Comparison of ENCODE assay signal across 14 cellular contexts in the genomic region with DNA sequence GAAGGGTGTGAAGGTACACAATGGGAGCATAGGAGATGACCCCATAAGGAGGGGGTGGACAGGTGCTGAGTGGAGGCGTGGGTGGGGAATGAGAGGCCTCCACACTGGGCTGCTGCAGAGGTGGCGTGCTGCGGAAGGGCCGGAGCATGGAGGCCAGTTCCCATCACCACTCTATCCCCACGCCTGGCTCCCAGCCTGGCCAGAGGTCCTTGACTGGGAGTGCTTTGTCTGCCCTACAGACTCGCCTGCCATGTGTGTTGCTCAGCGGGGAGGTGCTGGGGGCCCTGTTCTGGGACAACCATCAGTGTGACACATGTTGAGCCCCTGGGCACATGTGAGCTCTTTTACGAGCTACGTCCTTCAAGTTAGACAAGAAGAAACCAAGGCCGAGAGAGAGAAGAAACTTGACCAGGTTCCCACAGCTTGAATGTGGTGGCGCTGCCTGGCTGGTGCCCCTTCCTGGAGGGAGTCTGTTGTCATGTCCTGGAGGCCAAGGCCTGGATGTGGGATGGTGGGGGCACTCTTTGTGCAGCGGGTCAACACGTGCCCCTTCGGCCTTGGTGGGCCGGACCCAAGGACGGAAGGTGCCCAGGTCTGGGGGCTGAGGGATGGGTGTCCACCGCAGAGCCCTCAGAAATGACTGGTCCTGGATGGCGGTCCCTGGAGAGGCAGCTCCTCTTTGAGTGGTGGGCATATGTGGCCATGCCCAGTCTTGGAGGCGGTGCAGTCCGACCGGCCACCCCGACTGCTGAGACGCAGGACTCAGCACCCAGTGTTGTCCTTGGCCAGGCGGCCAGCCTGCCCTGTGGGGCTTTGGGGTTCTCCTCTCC. TPM values are rescaled to one million over a fixed set of nuclear protein-coding genes. Genes with fewer than 3 reads are reported as not detected.
DNase-seq lines count a peak whose midpoint lies in the region; ATAC-seq and TF ChIP-seq lines count a peak whose summit lies in the region.
"Had no signal": no experiment of that assay in that cellular context is flagged by ENCODE, and none has a peak within 500 bp of the region (broad histone marks: within the 10 kb centered on the region; RNA-seq: fewer than 3 reads in every experiment).

No MANE protein-coding gene starts in this region.

- no peaks in the 10 kb centered on the region for H3K9me2 ChIP-seq in SK-N-SH

- TF ChIP-seq CTCF in neural progenitor cell (IDR thresholded peaks at IDR 0.05) (no peak), SK-N-SH (IDR thresholded peaks at IDR 0.05) (no peak)

- H3K79me2 ChIP-seq in neural progenitor cell (ENCODE audit: low read depth) (no peaks in the 10 kb centered on the region), SK-N-SH (ENCODE audit: insufficient read depth) (no peaks in the 10 kb centered on the region)

- H3K36me3 Mint-ChIP-seq in IgD-negative memory B cell: no peaks in the 10 kb centered on the region
- H3K36me3 Mint-ChIP-seq in neural progenitor cell: no peaks in the 10 kb centered on the region

- TF ChIP-seq RAD21 in SK-N-SH (IDR thresholded peaks at IDR 0.05; ENCODE audit: low read length): no peak

- H3K27ac Mint-ChIP-seq in IgD-negative memory B cell: peak overlapping the region; percentile 68 to 99 (median 97)
- peak overlapping the region; percentile 65 for H3K27ac Mint-ChIP-seq in neural progenitor cell

- peak overlapping the region; percentile 85 to 96 (median 90) for H3K9ac ChIP-seq in BLaER1 treated with 17β-estradiol and CSF1 and Interleukin-3, amounts not matched to agents 10 nM and 100 nM
- no peak overlapping the region for H3K9ac ChIP-seq in neural progenitor cell
- H3K9ac ChIP-seq in SK-N-SH: no peak overlapping the region

- no peak for DNase-seq in neural progenitor cell (ENCODE audit: low spot score)
- DNase-seq in DMS53 treated with DMSO at 0.1 percent for 48 hours (lab: John Stamatoyannopoulos, UW; ENCODE audit: unreplicated experiment): no peak
- DNase-seq in SK-N-SH: no peak
- DNase-seq: activated naive CD4-positive, alpha-beta T cell treated with anti-CD3 and anti-CD28 coated beads, Interleukin-2, amount 50 U/mL, for 16 hours; dermis blood vessel endothelial cell; HCEC 1CT had no signal

- peaks cover 33 to 44% (median 39%) of the 10 kb centered on the region in 10 experiments for H3K4me1 ChIP-seq in BLaER1 treated with 17β-estradiol and CSF1 and Interleukin-3, amounts not matched to agents 10 nM and 100 nM
- H3K4me1 ChIP-seq in neural progenitor cell: peaks cover 13% of the 10 kb centered on the region
- H3K4me1 ChIP-seq in SK-N-SH (ENCODE audit: control insufficient read depth in 1 of 2, insufficient read depth in 2 of 2, low read depth in 1 of 2, low read length in 1 of 2): peaks cover 0 to 35% of the 10 kb centered on the region in 2 experiments; a peak in 1 of 4 replicates

- H3K9me3 ChIP-seq in BLaER1 treated with 17β-estradiol and CSF1 and Interleukin-3, amounts not matched to agents 10 nM and 100 nM (replicated peaks in 1 of 11): no peaks in the 10 kb centered on the region
- H3K9me3 ChIP-seq in neural progenitor cell (ENCODE audit: low read depth) (no peaks in the 10 kb centered on the region), SK-N-SH (no peaks in the 10 kb centered on the region)

- H3K9me3 Mint-ChIP-seq in IgD-negative memory B cell (peaks cover 0 to 3% (median 0%) of the 10 kb centered on the region in 3 donors), neural progenitor cell (no peaks in the 10 kb centered on the region)

- H3K27me3 Mint-ChIP-seq in IgD-negative memory B cell: no peaks in the 10 kb centered on the region
- no peaks in the 10 kb centered on the region for H3K27me3 Mint-ChIP-seq in neural progenitor cell (ENCODE audit: insufficient read depth, low read depth)

- H3K36me3 ChIP-seq in BLaER1 treated with 17β-estradiol and CSF1 and Interleukin-3, amounts not matched to agents 10 nM and 100 nM: peaks cover 0 to 21% (median 11%) of the 10 kb centered on the region in 11 experiments; a peak in 18 of 22 replicates
- no peaks in the 10 kb centered on the region for H3K36me3 ChIP-seq in neural progenitor cell
- H3K36me3 ChIP-seq in SK-N-SH (replicated peaks in 1 of 2; ENCODE audit: control insufficient read depth in 1 of 2, insufficient read depth in 2 of 2, low read length in 1 of 2): no peaks in the 10 kb centered on the region

- H3K4me2 ChIP-seq in BLaER1 treated with 17β-estradiol and CSF1 and Interleukin-3, amounts not matched to agents 10 nM and 100 nM: peak overlapping the region; percentile 86 to 100 (median 98)
- H3K4me2 ChIP-seq in neural progenitor cell: no peak overlapping the region
- H3K4me2 ChIP-seq in SK-N-SH: no peak overlapping the region

- peak overlapping the region; percentile 84 to 99 (median 94) for H3K27ac ChIP-seq in BLaER1 treated with 17β-estradiol and CSF1 and Interleukin-3, amounts not matched to agents 10 nM and 100 nM
- H3K27ac ChIP-seq in cingulate gyrus (ENCODE audit: low read depth, low read length) (peak overlapping the region; percentile 32), neural progenitor cell (no peak overlapping the region), SK-N-SH (ENCODE audit: low read depth in 2 of 2, low read length in 1 of 2) (no peak overlapping the region)

- CTCF ChIA-PET in SK-N-SH (lab: Yijun Ruan, JAX): interaction anchor here (0.8 to 2.0 kb wide), 2 partner anchors 30 to 192 kb away, joined by 3 to 6 read pairs; a partner anchor contains a TSS

- H3K4me3 ChIP-seq in BLaER1 treated with 17β-estradiol and CSF1 and Interleukin-3, amounts not matched to agents 10 nM and 100 nM: peak overlapping the region in 6 of 10 experiments; percentile 78 to 98 (median 90); a peak in 9 of 20 replicates
- no peak overlapping the region for H3K4me3 ChIP-seq in neural progenitor cell
- no peak overlapping the region for H3K4me3 ChIP-seq in SK-N-SH (ENCODE audit: low read depth in 2 of 2, low read length in 1 of 2)
- H3K4me3 ChIP-seq: K562 had no signal

- H3K4me1 Mint-ChIP-seq in IgD-negative memory B cell (peaks cover 19% of the 10 kb centered on the region in 3 donors), neural progenitor cell (peaks cover 31% of the 10 kb centered on the region)

- H3K4me3 Mint-ChIP-seq in IgD-negative memory B cell (peak overlapping the region; percentile 50 to 99 (median 62)), neural progenitor cell (no peak overlapping the region)

- ATAC-seq in GM21723 (IDR thresholded peaks at IDR 0.05; ENCODE audit: unreplicated experiment) (no peak), HG03139 (IDR thresholded peaks at IDR 0.05; ENCODE audit: unreplicated experiment) (no peak)

- POLR2A ChIA-PET in SK-N-SH (lab: Yijun Ruan, JAX): no interaction called here

- H4K20me1 ChIP-seq in BLaER1 treated with 17β-estradiol and CSF1 and Interleukin-3, amounts not matched to agents 10 nM and 100 nM: peaks cover 16 to 36% (median 31%) of the 10 kb centered on the region in 11 experiments
- H4K20me1 ChIP-seq in neural progenitor cell (ENCODE audit: low read depth) (no peaks in the 10 kb centered on the region), SK-N-SH (ENCODE audit: insufficient read depth) (no peaks in the 10 kb centered on the region)

- H2AFZ ChIP-seq in neural progenitor cell (replicated peaks) (no peak overlapping the region), SK-N-SH (ENCODE audit: low read depth) (no peak overlapping the region)

- H3F3A ChIP-seq in neural progenitor cell (ENCODE audit: low read depth) (no peaks in the 10 kb centered on the region), SK-N-SH (replicated peaks; ENCODE audit: insufficient read depth) (no peaks in the 10 kb centered on the region)

- 80% methylated on average over 12 of the region's 24 CpGs for WGBS in SK-N-SH (ENCODE audit: low lambda C conversion rate)

- TF ChIP-seq EP300 in SK-N-SH (IDR thresholded peaks at IDR 0.05; ENCODE audit: borderline replicate concordance in 1 of 2, low read depth in 1 of 2, low read length in 1 of 2): no peak

- H3K27me3 ChIP-seq in BLaER1 treated with 17β-estradiol and CSF1 and Interleukin-3, amounts not matched to agents 10 nM and 100 nM: no peaks in the 10 kb centered on the region
- H3K27me3 ChIP-seq in neural progenitor cell (peaks cover 15% of the 10 kb centered on the region), SK-N-SH (ENCODE audit: insufficient read depth) (no peaks in the 10 kb centered on the region)

TF ChIP-seq in SK-N-SH, 30 proteins besides CTCF, POLR2A, EP300 and RAD21:
- TF ChIP-seq, protein P1, sequence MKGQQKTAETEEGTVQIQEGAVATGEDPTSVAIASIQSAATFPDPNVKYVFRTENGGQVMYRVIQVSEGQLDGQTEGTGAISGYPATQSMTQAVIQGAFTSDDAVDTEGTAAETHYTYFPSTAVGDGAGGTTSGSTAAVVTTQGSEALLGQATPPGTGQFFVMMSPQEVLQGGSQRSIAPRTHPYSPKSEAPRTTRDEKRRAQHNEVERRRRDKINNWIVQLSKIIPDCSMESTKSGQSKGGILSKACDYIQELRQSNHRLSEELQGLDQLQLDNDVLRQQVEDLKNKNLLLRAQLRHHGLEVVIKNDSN (IDR thresholded peaks at IDR 0.05; ENCODE audit: borderline replicate concordance, low read depth): no peak
- TF ChIP-seq GABPA (IDR thresholded peaks at IDR 0.05; ENCODE audit: low read depth) (no peak), TEAD4 (IDR thresholded peaks at IDR 0.05; ENCODE audit: borderline replicate concordance, insufficient read depth) (no peak)

RNA-seq across cellular contexts. Expression of a gene that starts 1.2 kb away (rescaled TPM):
- polyA plus RNA-seq in IgD-negative memory B cell (220 TPM), SK-N-SH (2012; rRNA removed) (0.99 and 1.3 TPM in 2 replicates)
- 2.9 and 4.2 TPM in 2 replicates for total RNA-seq in neural progenitor cell (ENCODE audit: low replicate concordance)
- 0.79 and 1.0 TPM in 2 replicates for polyA plus RNA-seq in SK-N-SH (2012; cell fraction: cytosol; rRNA removed)
- 4.6 and 5.4 TPM in 2 replicates for polyA plus RNA-seq in SK-N-SH (2012; cell fraction: nucleus; rRNA removed)

RNA-seq across cellular contexts. Expression of a gene that starts 26.5 kb away (rescaled TPM):
- not detected for polyA plus RNA-seq in IgD-negative memory B cell
- total RNA-seq in neural progenitor cell (ENCODE audit: low replicate concordance): not detected in 2 replicates
- not detected in 2 replicates for polyA plus RNA-seq in SK-N-SH (2012; rRNA removed)
- polyA plus RNA-seq in SK-N-SH (2012; cell fraction: cytosol; rRNA removed): not detected in 2 replicates
- polyA plus RNA-seq in SK-N-SH (2012; cell fraction: nucleus; rRNA removed): not detected in 2 replicates
- total RNA-seq: dermis blood vessel endothelial cell, frontal cortex, K562, liver had no signal
- polyA plus RNA-seq: K562, liver had no signal

RNA-seq across cellular contexts. Expression of a gene that starts 45.9 kb away (rescaled TPM):
- polyA plus RNA-seq in IgD-negative memory B cell (not detected), SK-N-SH (2012; rRNA removed) (1.2 and 1.4 TPM in 2 replicates)
- total RNA-seq in neural progenitor cell (ENCODE audit: low replicate concordance): 3.2 and 4.3 TPM in 2 replicates
- polyA plus RNA-seq in SK-N-SH (2012; cell fraction: cytosol; rRNA removed): 0.22 and 0.79 TPM in 2 replicates
- 1.4 and 1.5 TPM in 2 replicates for polyA plus RNA-seq in SK-N-SH (2012; cell fraction: nucleus; rRNA removed)

Comparison
In these comparisons a context has a peak if more than half of its experiments do, and no peak if none do; other contexts are left out.
1. H3K27ac ChIP-seq: peak in BLaER1 treated with 17β-estradiol and CSF1 and Interleukin-3, amounts not matched to agents 10 nM and 100 nM (11 of 11) and cingulate gyrus (single experiment); none in neural progenitor cell (single experiment) and SK-N-SH (0 of 2).
2. H3K4me2 ChIP-seq: peak in BLaER1 treated with 17β-estradiol and CSF1 and Interleukin-3, amounts not matched to agents 10 nM and 100 nM (11 of 11); none in neural progenitor cell (single experiment) and SK-N-SH (single experiment).
3. H3K4me3 ChIP-seq: peak in BLaER1 treated with 17β-estradiol and CSF1 and Interleukin-3, amounts not matched to agents 10 nM and 100 nM (6 of 10); none in neural progenitor cell (single experiment) and SK-N-SH (0 of 2).
4. H3K9ac ChIP-seq: peak in BLaER1 treated with 17β-estradiol and CSF1 and Interleukin-3, amounts not matched to agents 10 nM and 100 nM (11 of 11); none in neural progenitor cell (single experiment) and SK-N-SH (single experiment).
5. RNA of a gene that starts 1.2 kb away (polyA plus RNA-seq): 220 TPM in IgD-negative memory B cell (single experiment); 0.79 to 5.4 TPM in SK-N-SH; every median in the first group is over 10 times any median in the second.